In the genomic region with DNA sequence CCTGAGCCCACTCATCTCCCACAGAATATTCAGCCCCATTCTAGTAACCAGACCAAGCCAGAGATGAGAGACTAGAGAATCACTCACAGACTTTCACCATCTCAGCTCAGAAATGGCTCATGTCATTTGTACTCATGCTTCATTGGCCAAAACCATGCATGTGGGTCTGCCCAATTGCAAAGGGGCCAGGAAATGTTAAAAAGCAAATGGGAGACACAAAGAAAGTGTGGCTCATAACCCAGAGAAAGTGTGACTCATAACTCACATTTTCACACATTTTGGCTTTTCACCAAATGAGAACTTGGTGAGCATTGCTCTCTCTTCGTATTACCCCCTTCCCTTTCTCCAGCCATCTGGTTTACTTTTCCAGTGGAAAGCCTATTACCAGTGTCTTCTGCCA, we compare ENCODE assay signal across 12 cellular contexts.
DNase-seq lines count a peak whose midpoint lies in the region; ATAC-seq and TF ChIP-seq lines count a peak whose summit lies in the region.
"Had no signal": no experiment of that assay in that cellular context is flagged by ENCODE, and none has a peak within 500 bp of the region (broad histone marks: within the 10 kb centered on the region; RNA-seq: fewer than 3 reads in every experiment).

No MANE protein-coding gene starts in this region.

- peak; percentile 3 to 21 (median 11) for DNase-seq in stimulated activated CD4-positive, alpha-beta T cell treated with anti-CD3 and anti-CD28 coated beads, Interleukin-12 subunit alpha, Interleukin-12 subunit beta, amount 100 ng/mL, for 48 hours (ENCODE audit: low read depth in 2 of 3, low spot score in 1 of 3)
- DNase-seq in stimulated activated CD4-positive, alpha-beta T cell treated with anti-CD3 and anti-CD28 coated beads, Interleukin-2, amount 100 ng/mL, for 48 hours, result no peak
- DNase-seq in activated T-cell treated with anti-CD3 and anti-CD28 coated beads, Interleukin-2, amount 50 U/mL, for 72 hours, result peak; percentile 35 to 41
- peak; percentile 47 for DNase-seq in stromal cell of bone marrow (ENCODE audit: low read depth)
- no peak for DNase-seq in SKM-1 (lab: John Stamatoyannopoulos, UW; ENCODE audit: unreplicated experiment)
- DNase-seq in BE2C, result no peak
- DNase-seq in KBM-7, result no peak
- DNase-seq: effector CD8-positive, alpha-beta T cell; NCI-H2029 treated with DMSO at 0.1 percent for 48 hours; SJCRH30 had no signal

- H3K4me3 ChIP-seq in BE2C (ENCODE audit: low read depth, low read length), result no peak overlapping the region
- H3K4me3 ChIP-seq: SJCRH30 had no signal

- H3K9me3 ChIP-seq in BE2C, result no peaks in the 10 kb centered on the region
- H3K9me3 ChIP-seq: SJCRH30 had no signal

- in situ Hi-C loops in KBM-7 (cut with MboI; ENCODE audit: low pct_unique_long_range_greater_than_20kb, low sequenced_read_pairs), result no loop called here

- no peak overlapping the region for H3K4me3 Mint-ChIP-seq in activated T-cell treated with anti-CD3 and anti-CD28 coated beads, Interleukin-2, amount 50 U/mL, for 72 hours
- H3K4me3 Mint-ChIP-seq: CD14-positive monocyte had no signal

- H3K36me3 Mint-ChIP-seq in activated T-cell treated with anti-CD3 and anti-CD28 coated beads, Interleukin-2, amount 50 U/mL, for 72 hours (ENCODE audit: insufficient read depth in 2 of 2), result peaks cover 0 to 6% of the 10 kb centered on the region in 2 donors
- H3K36me3 Mint-ChIP-seq: CD14-positive monocyte had no signal

- no peaks in the 10 kb centered on the region for H3K36me3 ChIP-seq in BE2C
- H3K36me3 ChIP-seq: SJCRH30 had no signal

- no peak for TF ChIP-seq CTCF in BE2C (IDR thresholded peaks at IDR 0.05; ENCODE audit: low read depth, low read length)

- no peaks in the 10 kb centered on the region for H3K27me3 ChIP-seq in BE2C
- H3K27me3 ChIP-seq: SJCRH30 had no signal

- no peak overlapping the region for H3K27ac Mint-ChIP-seq in activated T-cell treated with anti-CD3 and anti-CD28 coated beads, Interleukin-2, amount 50 U/mL, for 72 hours
- H3K27ac Mint-ChIP-seq: CD14-positive monocyte had no signal

- H3K4me1 Mint-ChIP-seq in activated T-cell treated with anti-CD3 and anti-CD28 coated beads, Interleukin-2, amount 50 U/mL, for 72 hours (ENCODE audit: low read depth), result peaks cover 9% of the 10 kb centered on the region
- H3K4me1 Mint-ChIP-seq: CD14-positive monocyte had no signal

- no peaks in the 10 kb centered on the region for H3K4me1 ChIP-seq in BE2C

- ATAC-seq in HG02759 (IDR thresholded peaks at IDR 0.05; ENCODE audit: unreplicated experiment), result peak; percentile 73
- peak; percentile 96 to 98 for ATAC-seq in activated T-cell treated with anti-CD3 and anti-CD28 coated beads, Interleukin-2, amount 50 U/mL, for 72 hours (replicated peaks in 1 of 2)

- no peaks in the 10 kb centered on the region for H3K9me3 Mint-ChIP-seq in activated T-cell treated with anti-CD3 and anti-CD28 coated beads, Interleukin-2, amount 50 U/mL, for 72 hours

- peaks cover 20% of the 10 kb centered on the region for H3K27me3 Mint-ChIP-seq in activated T-cell treated with anti-CD3 and anti-CD28 coated beads, Interleukin-2, amount 50 U/mL, for 72 hours (ENCODE audit: low read depth)

Comparison
In these comparisons a context has a peak if more than half of its experiments do, and no peak if none do; other contexts are left out.
1. DNase-seq: peak in stimulated activated CD4-positive, alpha-beta T cell treated with anti-CD3 and anti-CD28 coated beads, Interleukin-12 subunit alpha, Interleukin-12 subunit beta, amount 100 ng/mL, for 48 hours (3 of 3), activated T-cell treated with anti-CD3 and anti-CD28 coated beads, Interleukin-2, amount 50 U/mL, for 72 hours (2 of 2) and stromal cell of bone marrow (single experiment); none in stimulated activated CD4-positive, alpha-beta T cell treated with anti-CD3 and anti-CD28 coated beads, Interleukin-2, amount 100 ng/mL, for 48 hours (0 of 2), SKM-1 (single experiment), BE2C (single experiment) and KBM-7 (single experiment).